ENCODE assay signal across 8 cellular contexts in genomic region chrX:31228909-31229308, GRCh38.
DNase-seq lines count a peak whose midpoint lies in the region; ATAC-seq lines count a peak whose summit lies in the region.
"Had no signal": no experiment of that assay in that cellular context is flagged by ENCODE, and none has a peak within 500 bp of the region (broad histone marks: within the 10 kb centered on the region; RNA-seq: fewer than 3 reads in every experiment).

No MANE protein-coding gene starts in this region.

- H3K27ac Mint-ChIP-seq in stimulated activated naive B cell treated with anti-CD40 and anti-IgM and Interleukin-4, amounts not matched to agents 10 μg/mL and 1 μg/mL and 100 μg/mL, for 72 hours: peak overlapping the region; percentile 94

- ATAC-seq in GM19395 (IDR thresholded peaks at IDR 0.05; ENCODE audit: unreplicated experiment) (peak; percentile 89), HG02943 (IDR thresholded peaks at IDR 0.05; ENCODE audit: low read depth, unreplicated experiment) (peak; percentile 83), Right ventricle myocardium inferior (no peak)
- ATAC-seq in stimulated activated naive B cell treated with anti-CD40 and anti-IgM and Interleukin-4, amounts not matched to agents 10 μg/mL and 1 μg/mL and 100 μg/mL, for 72 hours (replicated peaks): peak; percentile 94 to 96

- H3K36me3 Mint-ChIP-seq in stimulated activated naive B cell treated with anti-CD40 and anti-IgM and Interleukin-4, amounts not matched to agents 10 μg/mL and 1 μg/mL and 100 μg/mL, for 72 hours: peaks cover 8 to 19% of the 10 kb centered on the region in 2 donors

- peaks cover 0 to 1% of the 10 kb centered on the region in 2 donors for H3K9me3 Mint-ChIP-seq in stimulated activated naive B cell treated with anti-CD40 and anti-IgM and Interleukin-4, amounts not matched to agents 10 μg/mL and 1 μg/mL and 100 μg/mL, for 72 hours

- H3K4me1 Mint-ChIP-seq in stimulated activated naive B cell treated with anti-CD40 and anti-IgM and Interleukin-4, amounts not matched to agents 10 μg/mL and 1 μg/mL and 100 μg/mL, for 72 hours: peaks cover 19 to 44% of the 10 kb centered on the region in 2 donors

- intact Hi-C loops in Right ventricle myocardium inferior (cut with DNase I): no loop called here

- peak overlapping the region in 1 of 2 donors; percentile 39 for H3K4me3 Mint-ChIP-seq in stimulated activated naive B cell treated with anti-CD40 and anti-IgM and Interleukin-4, amounts not matched to agents 10 μg/mL and 1 μg/mL and 100 μg/mL, for 72 hours

- H3K27me3 Mint-ChIP-seq in stimulated activated naive B cell treated with anti-CD40 and anti-IgM and Interleukin-4, amounts not matched to agents 10 μg/mL and 1 μg/mL and 100 μg/mL, for 72 hours: no peaks in the 10 kb centered on the region

- DNase-seq in NOMO-1 treated with DMSO at 0.1 percent for 48 hours (lab: John Stamatoyannopoulos, UW; ENCODE audit: unreplicated experiment): peak; percentile 88
- DNase-seq in stimulated activated naive B cell treated with anti-CD40 and anti-IgM and Interleukin-4, amounts not matched to agents 10 μg/mL and 1 μg/mL and 100 μg/mL, for 72 hours: no peak
- DNase-seq in activated CD4-positive, alpha-beta T cell treated with anti-CD3 and anti-CD28 coated beads, Interleukin-2, amount 50 U/mL, for 48 hours: no peak
- DNase-seq in epidermal melanocyte (ENCODE audit: insufficient read length, low spot score): no peak
- no peak for DNase-seq in Right ventricle myocardium inferior (ENCODE audit: missing footprints)
- DNase-seq: stimulated activated naive CD4-positive, alpha-beta T cell had no signal
